Comparison of ENCODE assay signal across 1 cellular context in genomic region chr16:55664786-55665407, GRCh38.
TF ChIP-seq lines count a peak whose summit lies in the region.

No MANE protein-coding gene starts in this region.

TF ChIP-seq in HepG2, 621 proteins besides CTCF, POLR2A, EP300 and RAD21 (continued from another document and continues in another):
- no peak for TF ChIP-seq PATZ1 (CRISPR knock-in tag; IDR thresholded peaks at IDR 0.05)
- no peak for TF ChIP-seq GMEB1 (CRISPR knock-in tag; IDR thresholded peaks at IDR 0.05; ENCODE audit: borderline replicate concordance)
- no peak for TF ChIP-seq MIER3 (CRISPR knock-in tag; IDR thresholded peaks at IDR 0.05; ENCODE audit: borderline replicate concordance)
- TF ChIP-seq NR2F6 (IDR thresholded peaks at IDR 0.05): peak; percentile 28; the same call in 1 of the 2 replicates
- no peak for TF ChIP-seq NR2F6 (CRISPR knock-in tag; IDR thresholded peaks at IDR 0.05)
- no peak for TF ChIP-seq HINFP (CRISPR knock-in tag; IDR thresholded peaks at IDR 0.05; ENCODE audit: low read depth)
- no peak for TF ChIP-seq RCOR2 (CRISPR knock-in tag; IDR thresholded peaks at IDR 0.05)
- no peak for TF ChIP-seq ZBTB34 (CRISPR knock-in tag; IDR thresholded peaks at IDR 0.05)
- TF ChIP-seq ZNF296 (CRISPR knock-in tag; conservative IDR thresholded peaks at IDR 0.05): no peak
- TF ChIP-seq IKZF4 (CRISPR knock-in tag; IDR thresholded peaks at IDR 0.05; ENCODE audit: borderline replicate concordance, low read depth, not compliant biosample characterization): no peak
- TF ChIP-seq ZNF232 (CRISPR knock-in tag; IDR thresholded peaks at IDR 0.05; ENCODE audit: borderline replicate concordance): no peak
- no peak for TF ChIP-seq CSRNP2 (CRISPR knock-in tag; conservative IDR thresholded peaks at IDR 0.05; ENCODE audit: low read depth)
- no peak for TF ChIP-seq HMGXB4 (CRISPR knock-in tag; IDR thresholded peaks at IDR 0.05; ENCODE audit: borderline replicate concordance in 1 of 2, low read depth in 1 of 2)
- TF ChIP-seq ISL2 (CRISPR knock-in tag; IDR thresholded peaks at IDR 0.05): no peak
- TF ChIP-seq ZFP91 (CRISPR knock-in tag; IDR thresholded peaks at IDR 0.05; ENCODE audit: borderline replicate concordance): no peak
- no peak for TF ChIP-seq ZNF460 (CRISPR knock-in tag; IDR thresholded peaks at IDR 0.05; ENCODE audit: borderline replicate concordance)
- TF ChIP-seq ZNF138 (CRISPR knock-in tag; IDR thresholded peaks at IDR 0.05; ENCODE audit: low read depth): no peak
- TF ChIP-seq BHLHE40 (IDR thresholded peaks at IDR 0.05; ENCODE audit: low read length): peak; percentile 52
- TF ChIP-seq SRF (IDR thresholded peaks at IDR 0.05; ENCODE audit: low read depth, low read length): no peak
- no peak for TF ChIP-seq ZNF552 (CRISPR knock-in tag; IDR thresholded peaks at IDR 0.05; ENCODE audit: borderline replicate concordance)
- TF ChIP-seq GABPB1 (CRISPR knock-in tag; IDR thresholded peaks at IDR 0.05): no peak
- TF ChIP-seq SOX13 (IDR thresholded peaks at IDR 0.05): no peak
- peak in 1 of 2 experiments; percentile 47; a peak in 1 of 4 replicates for TF ChIP-seq SOX13 (CRISPR knock-in tag; conservative IDR thresholded peaks at IDR 0.05 in 1 of 2, IDR thresholded peaks at IDR 0.05 in 1 of 2)
- no peak for TF ChIP-seq BORCS8-MEF2B (CRISPR knock-in tag; IDR thresholded peaks at IDR 0.05)
- TF ChIP-seq NFE2L1 (CRISPR knock-in tag; IDR thresholded peaks at IDR 0.05; ENCODE audit: borderline replicate concordance): no peak
- TF ChIP-seq MNT (IDR thresholded peaks at IDR 0.05): no peak
- TF ChIP-seq HDAC6 (IDR thresholded peaks at IDR 0.05; ENCODE audit: low read depth, low read length): no peak
- TF ChIP-seq ZNF513 (CRISPR knock-in tag; conservative IDR thresholded peaks at IDR 0.05): no peak
- no peak for TF ChIP-seq KDM2A (CRISPR knock-in tag; IDR thresholded peaks at IDR 0.05; ENCODE audit: borderline replicate concordance, low read depth)
- no peak for TF ChIP-seq MXD1 (CRISPR knock-in tag; IDR thresholded peaks at IDR 0.05)
- TF ChIP-seq SETDB1 (CRISPR knock-in tag; IDR thresholded peaks at IDR 0.05; ENCODE audit: borderline replicate concordance): no peak
- no peak for TF ChIP-seq ZNF564 (CRISPR knock-in tag; IDR thresholded peaks at IDR 0.05)
- no peak for TF ChIP-seq PHF20 (CRISPR knock-in tag; IDR thresholded peaks at IDR 0.05)
- TF ChIP-seq ZNF282 (IDR thresholded peaks at IDR 0.05; ENCODE audit: partially characterized antibody): no peak
- no peak for TF ChIP-seq KAT2B (IDR thresholded peaks at IDR 0.05; ENCODE audit: borderline replicate concordance, low read depth, low read length)
- no peak for TF ChIP-seq KLF12 (CRISPR knock-in tag; IDR thresholded peaks at IDR 0.05; ENCODE audit: borderline replicate concordance)
- TF ChIP-seq ZNF605 (CRISPR knock-in tag; IDR thresholded peaks at IDR 0.05): no peak; the same call in 1 of the 2 replicates
- no peak for TF ChIP-seq ZNF33A (CRISPR knock-in tag; IDR thresholded peaks at IDR 0.05; ENCODE audit: borderline replicate concordance)
- no peak for TF ChIP-seq THRA (CRISPR knock-in tag; IDR thresholded peaks at IDR 0.05; ENCODE audit: borderline replicate concordance)
- TF ChIP-seq MAF1 (CRISPR knock-in tag; IDR thresholded peaks at IDR 0.05; ENCODE audit: borderline replicate concordance): no peak
- TF ChIP-seq ZFP41 (CRISPR knock-in tag; IDR thresholded peaks at IDR 0.05; ENCODE audit: borderline replicate concordance): no peak
- TF ChIP-seq ZNF136 (CRISPR knock-in tag; IDR thresholded peaks at IDR 0.05; ENCODE audit: low read depth): no peak
- TF ChIP-seq SNAPC2 (CRISPR knock-in tag; IDR thresholded peaks at IDR 0.05): no peak
- no peak for TF ChIP-seq HBP1 (CRISPR knock-in tag; IDR thresholded peaks at IDR 0.05; ENCODE audit: low read depth)
- no peak for TF ChIP-seq HNF4A (CRISPR knock-in tag; IDR thresholded peaks at IDR 0.05)
- TF ChIP-seq ZFP37 (CRISPR knock-in tag; IDR thresholded peaks at IDR 0.05; ENCODE audit: borderline replicate concordance): no peak
- no peak for TF ChIP-seq HHEX (CRISPR knock-in tag; IDR thresholded peaks at IDR 0.05)
- TF ChIP-seq NFATC3 (CRISPR knock-in tag; IDR thresholded peaks at IDR 0.05): no peak
- TF ChIP-seq TEAD2 (CRISPR knock-in tag; IDR thresholded peaks at IDR 0.05): no peak
